1 cellular context compared by ENCODE assay signal in genomic region chr1:22855668-22856606, GRCh38.
TF ChIP-seq lines count a peak whose summit lies in the region.

No MANE protein-coding gene starts in this region.

TF ChIP-seq in GM12878, 131 proteins besides CTCF, POLR2A, EP300 and RAD21:
- TF ChIP-seq NFIC (IDR thresholded peaks at IDR 0.05; ENCODE audit: low read depth, low read length) (no peak), STAT1 (conservative IDR thresholded peaks at IDR 0.05) (no peak), USF2 (IDR thresholded peaks at IDR 0.05; ENCODE audit: borderline replicate concordance, low read depth, low read length) (no peak), BACH1 (IDR thresholded peaks at IDR 0.05; ENCODE audit: borderline replicate concordance) (no peak), RBBP5 (conservative IDR thresholded peaks at IDR 0.05) (no peak), NRF1 (conservative IDR thresholded peaks at IDR 0.05; ENCODE audit: low read depth, low read length) (no peak), BCLAF1 (IDR thresholded peaks at IDR 0.05) (no peak), TBL1XR1 (IDR thresholded peaks at IDR 0.05; ENCODE audit: low read depth, low read length) (no peak), CBFB (IDR thresholded peaks at IDR 0.05; ENCODE audit: low read depth) (no peak), HDAC2 (IDR thresholded peaks at IDR 0.05) (no peak), CEBPB (IDR thresholded peaks at IDR 0.05; ENCODE audit: borderline replicate concordance in 1 of 2, low read depth in 2 of 2, low read length in 2 of 2) (no peak)
